ENCODE assay signal across 14 cellular contexts in genomic region chr6:119620846-119621570, GRCh38.
DNase-seq lines count a peak whose midpoint lies in the region; ATAC-seq and TF ChIP-seq lines count a peak whose summit lies in the region.
"Had no signal": no experiment of that assay in that cellular context is flagged by ENCODE, and none has a peak within 500 bp of the region (broad histone marks: within the 10 kb centered on the region; RNA-seq: fewer than 3 reads in every experiment).

No MANE protein-coding gene starts in this region.

- 0 out of 2 replicates have a peak overlapping the region, but pooled peaks have one; percentile 26 for H2AFZ ChIP-seq in PC-3 (ENCODE audit: low read length)
- H2AFZ ChIP-seq in neural progenitor cell (replicated peaks) = no peak overlapping the region

- in situ Hi-C loops in KBM-7 (cut with MboI; ENCODE audit: low pct_unique_long_range_greater_than_20kb, low sequenced_read_pairs) = no loop called here

- H3K9ac ChIP-seq in PC-3 (ENCODE audit: low read length) = peak overlapping the region; percentile 53
- no peak overlapping the region for H3K9ac ChIP-seq in neural progenitor cell

- TF ChIP-seq CTCF in PC-3 (conservative IDR thresholded peaks at IDR 0.05; ENCODE audit: low read depth, low read length) = no peak
- no peak for TF ChIP-seq CTCF in neural progenitor cell (IDR thresholded peaks at IDR 0.05)

- intact Hi-C loops in PC-3 (cut with micrococcal nuclease) (no loop called here), head of caudate nucleus (cut with DNase I) (no loop called here)

- H3K36me3 ChIP-seq in PC-3 (ENCODE audit: low read depth, low read length) (no peaks in the 10 kb centered on the region), neural progenitor cell (no peaks in the 10 kb centered on the region)
- H3K36me3 ChIP-seq: heart right ventricle had no signal

- H3K4me1 ChIP-seq in PC-3 (ENCODE audit: insufficient read depth, low read length) (peaks cover 37% of the 10 kb centered on the region), neural progenitor cell (peaks cover 24% of the 10 kb centered on the region)
- H3K4me1 ChIP-seq: heart right ventricle had no signal

- H3K9me3 ChIP-seq in PC-3 (ENCODE audit: low read length) (no peaks in the 10 kb centered on the region), neural progenitor cell (ENCODE audit: low read depth) (no peaks in the 10 kb centered on the region)
- H3K9me3 ChIP-seq: heart right ventricle had no signal

- H3K9me3 Mint-ChIP-seq in neural progenitor cell = peaks cover 5% of the 10 kb centered on the region
- H3K9me3 Mint-ChIP-seq: activated T-helper 1 cell treated with anti-CD3 and anti-CD28 coated beads, Interleukin-12 subunit alpha, Interleukin-12 subunit beta, Interleukin-2, Interleukin-4 antibody, amounts not matched to agents 30 ng/mL and 10 ng/mL and 1 ng/mL, durations not matched to agents 14 hours and 24 hours and 36 hours; CD4-positive, alpha-beta memory T cell had no signal

- H4K20me1 ChIP-seq in PC-3 (ENCODE audit: low read length) (no peaks in the 10 kb centered on the region), neural progenitor cell (ENCODE audit: low read depth) (no peaks in the 10 kb centered on the region)

- H3K4me1 Mint-ChIP-seq in neural progenitor cell = peaks cover 28% of the 10 kb centered on the region
- H3K4me1 Mint-ChIP-seq: CD4-positive, alpha-beta memory T cell had no signal

- H3K27ac Mint-ChIP-seq in neural progenitor cell = peak overlapping the region; percentile 1
- H3K27ac Mint-ChIP-seq: activated T-helper 1 cell treated with anti-CD3 and anti-CD28 coated beads, Interleukin-12 subunit alpha, Interleukin-12 subunit beta, Interleukin-2, Interleukin-4 antibody, amounts not matched to agents 30 ng/mL and 10 ng/mL and 1 ng/mL, durations not matched to agents 14 hours and 24 hours and 36 hours; CD4-positive, alpha-beta memory T cell had no signal

- no peaks in the 10 kb centered on the region for H3F3A ChIP-seq in PC-3 (ENCODE audit: low read length, unreplicated experiment)
- H3F3A ChIP-seq in neural progenitor cell (ENCODE audit: low read depth) = no peaks in the 10 kb centered on the region

- H3K79me2 ChIP-seq in PC-3 (ENCODE audit: low read length) = no peaks in the 10 kb centered on the region
- no peaks in the 10 kb centered on the region for H3K79me2 ChIP-seq in neural progenitor cell (ENCODE audit: low read depth)

- no peaks in the 10 kb centered on the region for H3K9me2 ChIP-seq in PC-3 (replicated peaks; ENCODE audit: low read length)

- H3K27me3 Mint-ChIP-seq in neural progenitor cell (ENCODE audit: insufficient read depth, low read depth) = no peaks in the 10 kb centered on the region

- H3K4me3 ChIP-seq in PC-3 (ENCODE audit: low read length) (peak overlapping the region; percentile 52; the same call in 1 of the 2 replicates), neural progenitor cell (no peak overlapping the region)
- H3K4me3 ChIP-seq: heart right ventricle had no signal

- no TSS peak for BruUV-seq in PC-3 (replicated peaks; lab: Mats Ljungman, UMichigan)

- ATAC-seq in PC-3 (peak; percentile 88), HG02571 (IDR thresholded peaks at IDR 0.05; ENCODE audit: unreplicated experiment) (no peak), GM18519 (IDR thresholded peaks at IDR 0.05; ENCODE audit: low FRiP score, unreplicated experiment) (no peak)
- ATAC-seq: heart right ventricle had no signal

- CTCF ChIA-PET in PC-3 (lab: Charles Lee) = no interaction called here

- POLR2A ChIA-PET in PC-3 (lab: Charles Lee; ENCODE audit: unreplicated experiment) = interaction anchor here (0.6 kb wide), 1 partner anchor 173 kb away, joined by 10 read pairs; no protein-coding TSS in a partner anchor

- peaks cover 3% of the 10 kb centered on the region for H3K36me3 Mint-ChIP-seq in neural progenitor cell
- H3K36me3 Mint-ChIP-seq: CD4-positive, alpha-beta memory T cell had no signal

- no peak overlapping the region for H3K4me3 Mint-ChIP-seq in neural progenitor cell
- H3K4me3 Mint-ChIP-seq: activated T-helper 1 cell treated with anti-CD3 and anti-CD28 coated beads, Interleukin-12 subunit alpha, Interleukin-12 subunit beta, Interleukin-2, Interleukin-4 antibody, amounts not matched to agents 30 ng/mL and 10 ng/mL and 1 ng/mL, durations not matched to agents 14 hours and 24 hours and 36 hours; CD4-positive, alpha-beta memory T cell had no signal

- H3K4me2 ChIP-seq in PC-3 (ENCODE audit: low read length) (peak overlapping the region; percentile 70), neural progenitor cell (no peak overlapping the region)

- H3K27me3 ChIP-seq in PC-3 (ENCODE audit: low read length) (no peaks in the 10 kb centered on the region), neural progenitor cell (no peaks in the 10 kb centered on the region)
- H3K27me3 ChIP-seq: heart right ventricle had no signal

- H3K27ac ChIP-seq in PC-3 (ENCODE audit: low read length) (peak overlapping the region; percentile 97), epithelial cell of prostate (peak overlapping the region; percentile 92), neural progenitor cell (no peak overlapping the region)
- H3K27ac ChIP-seq: heart right ventricle, VCaP had no signal

- DNase-seq in EH (ENCODE audit: low read depth) = peak; percentile 90
- peak; percentile 89 for DNase-seq in PC-3
- DNase-seq in epithelial cell of prostate (ENCODE audit: low read depth, low spot score) = peak; percentile 45
- DNase-seq in neural progenitor cell (ENCODE audit: low spot score) = no peak
- no peak for DNase-seq in head of caudate nucleus
- DNase-seq in KBM-7 = no peak
- DNase-seq: CD4-positive, alpha-beta memory T cell; cerebellar nuclear complex; heart right ventricle; NCI-H187 treated with DMSO at 0.1 percent for 48 hours had no signal

Comparison
In these comparisons a context has a peak if more than half of its experiments do, and no peak if none do; other contexts are left out.
1. DNase-seq: peak in EH (single experiment), PC-3 (single experiment) and epithelial cell of prostate (single experiment); none in neural progenitor cell (single experiment), head of caudate nucleus (0 of 42) and KBM-7 (single experiment).